Comparison of ENCODE assay signal across 8 cellular contexts in the genomic region with DNA sequence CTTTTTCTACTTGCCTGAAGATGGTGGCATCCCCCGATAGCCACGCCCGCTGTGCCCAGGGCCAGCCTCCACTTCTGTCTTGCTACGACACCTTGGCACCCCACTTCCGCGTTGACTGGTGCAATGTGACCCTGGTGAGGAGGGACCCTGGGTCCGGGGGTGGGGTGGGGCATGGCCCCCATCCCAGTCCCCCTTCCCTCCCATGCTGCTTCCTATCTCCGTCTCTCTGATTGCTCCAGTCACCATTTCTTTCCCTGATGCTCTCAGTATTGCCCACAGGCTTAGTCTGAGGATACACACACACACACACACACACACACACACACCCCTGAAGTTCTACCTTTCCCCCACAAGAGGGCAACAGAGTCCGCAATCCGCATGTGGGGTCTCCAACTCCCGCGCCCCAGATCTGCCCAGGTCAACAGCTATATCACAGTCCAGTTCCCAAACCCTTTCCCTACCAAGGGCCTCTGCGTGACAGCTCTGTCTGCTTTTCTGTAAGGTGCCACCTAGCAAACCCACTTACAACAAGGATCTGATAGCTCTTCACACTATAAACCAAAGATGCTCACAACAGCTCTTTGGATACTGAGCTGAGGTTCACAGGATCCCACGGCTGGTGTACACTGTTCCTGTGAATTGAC. TPM values are rescaled to one million over a fixed set of nuclear protein-coding genes. Genes with fewer than 3 reads are reported as not detected.
DNase-seq lines count a peak whose midpoint lies in the region; ATAC-seq and TF ChIP-seq lines count a peak whose summit lies in the region.

No MANE protein-coding gene starts in this region.

- peak; percentile 73 to 82 for ATAC-seq in activated naive CD4-positive, alpha-beta T cell treated with anti-CD3 and anti-CD28 coated beads, Interleukin-2, amount 50 U/mL, for 72 hours
- ATAC-seq in heart right ventricle (peak in 4 of 8 donors; percentile 1 to 30 (median 5)), GM21529 (IDR thresholded peaks at IDR 0.05; ENCODE audit: unreplicated experiment) (no peak), HG02642 (IDR thresholded peaks at IDR 0.05; ENCODE audit: poor library complexity, unreplicated experiment) (no peak)

- H3K27ac Mint-ChIP-seq in activated naive CD4-positive, alpha-beta T cell treated with anti-CD3 and anti-CD28 coated beads, Interleukin-2, amount 50 U/mL, for 72 hours = peak overlapping the region in 1 of 2 donors; percentile 79

- peak; percentile 38 for DNase-seq in DMS153 (lab: John Stamatoyannopoulos, UW)
- DNase-seq in KG1 (lab: John Stamatoyannopoulos, UW) = peak; percentile 53
- peak; percentile 81 to 95 for DNase-seq in SJSA1 (ENCODE audit: low read depth in 1 of 2, low spot score in 2 of 2)
- DNase-seq in activated naive CD4-positive, alpha-beta T cell treated with anti-CD3 and anti-CD28 coated beads, Interleukin-2, amount 50 U/mL, for 72 hours (ENCODE audit: low spot score in 2 of 2) = peak in 1 of 2 donors; percentile 54
- DNase-seq in heart right ventricle = peak; percentile 24 to 57

- H3K9ac ChIP-seq in skeletal muscle tissue (ENCODE audit: low read depth in 1 of 3, low read length in 3 of 3) = peak overlapping the region in 1 of 3 donors; percentile 100

- H3K4me1 ChIP-seq in SJSA1 (replicated peaks) (peaks cover 25% of the 10 kb centered on the region), heart right ventricle (peaks cover 5 to 83% (median 42%) of the 10 kb centered on the region in 9 donors), skeletal muscle tissue (ENCODE audit: control insufficient read depth in 3 of 3, insufficient read depth in 3 of 3, low read length in 3 of 3) (peaks cover 72 to 88% (median 85%) of the 10 kb centered on the region in 3 donors)

- TF ChIP-seq CTCF in heart right ventricle (IDR thresholded peaks at IDR 0.05) = peak; percentile 23 to 69 (median 57)

- H3K9me3 ChIP-seq in SJSA1 (replicated peaks) = peaks cover 3% of the 10 kb centered on the region; the same call in 1 of the 2 replicates
- no peaks in the 10 kb centered on the region for H3K9me3 ChIP-seq in heart right ventricle
- no peaks in the 10 kb centered on the region for H3K9me3 ChIP-seq in skeletal muscle tissue (ENCODE audit: control insufficient read depth in 3 of 3, low read length in 3 of 3)

- no peaks in the 10 kb centered on the region for H3K9me3 Mint-ChIP-seq in activated naive CD4-positive, alpha-beta T cell treated with anti-CD3 and anti-CD28 coated beads, Interleukin-2, amount 50 U/mL, for 72 hours

- H3K4me3 ChIP-seq in SJSA1 (no peak overlapping the region), heart right ventricle (no peak overlapping the region), skeletal muscle tissue (ENCODE audit: low read length in 3 of 3) (peak overlapping the region in 2 of 3 donors; percentile 22 to 27)

- intact Hi-C loops in heart right ventricle (cut with DNase I) = loop anchor here in 4 of 10 donors (2.0 to 10.0 kb wide), 4 partner anchors 30 to 126 kb away; no protein-coding TSS in a partner anchor

- no peak overlapping the region for H3K27ac ChIP-seq in SJSA1
- peak overlapping the region in 2 of 10 donors; percentile 35 to 94 for H3K27ac ChIP-seq in heart right ventricle
- H3K27ac ChIP-seq in skeletal muscle tissue (ENCODE audit: low read depth, low read length) = peak overlapping the region; percentile 31

- H3K36me3 Mint-ChIP-seq in activated naive CD4-positive, alpha-beta T cell treated with anti-CD3 and anti-CD28 coated beads, Interleukin-2, amount 50 U/mL, for 72 hours = no peaks in the 10 kb centered on the region

- H3K36me3 ChIP-seq in SJSA1 (0 out of 2 replicates have a peak, but pooled peaks cover 3% of the 10 kb centered on the region), heart right ventricle (peaks cover 0 to 16% (median 0%) of the 10 kb centered on the region in 9 donors), skeletal muscle tissue (ENCODE audit: control insufficient read depth in 3 of 3, insufficient read depth in 3 of 3, low read length in 3 of 3) (peaks cover 29 to 41% (median 39%) of the 10 kb centered on the region in 3 donors)

- 32 to 37% methylated on average over 14 of the region's 14 CpGs for WGBS in heart right ventricle, 2 donors

- no peaks in the 10 kb centered on the region for H3K27me3 ChIP-seq in SJSA1 (replicated peaks)
- H3K27me3 ChIP-seq in heart right ventricle = no peaks in the 10 kb centered on the region
- no peaks in the 10 kb centered on the region for H3K27me3 ChIP-seq in skeletal muscle tissue (ENCODE audit: control insufficient read depth in 3 of 3, insufficient read depth in 3 of 3, low read length in 3 of 3)

RNA-seq across cellular contexts. Expression of a gene that starts 3.4 kb away (rescaled TPM):
- 2.4 TPM in 1 of 2 replicates, not detected in the other for total RNA-seq in SJSA1 (2014; rRNA removed; shearing (Covaris generic))
- total RNA-seq in activated naive CD4-positive, alpha-beta T cell treated with anti-CD3 and anti-CD28 coated beads, Interleukin-2, amount 50 U/mL, for 72 hours = under 1 TPM; 0.31 to 0.41 TPM
- total RNA-seq in heart right ventricle = 100 to 1,000 TPM; 136 to 204 (median 158) TPM
- polyA plus RNA-seq in heart right ventricle = 100 to 1,000 TPM; 137 to 314 TPM
- 158 TPM for total RNA-seq in skeletal muscle tissue

RNA-seq across cellular contexts. Expression of a gene that starts 18.8 kb away (rescaled TPM):
- 69.4 and 70.1 TPM in 2 replicates for total RNA-seq in SJSA1 (2014; rRNA removed; shearing (Covaris generic))
- 100 to 1,000 TPM in 1 of 2 donors, 10 to 100 TPM in 1; 74.4 to 112 TPM for total RNA-seq in activated naive CD4-positive, alpha-beta T cell treated with anti-CD3 and anti-CD28 coated beads, Interleukin-2, amount 50 U/mL, for 72 hours
- total RNA-seq in heart right ventricle = 10 to 100 TPM; 17.3 to 45.4 (median 26.9) TPM
- polyA plus RNA-seq in heart right ventricle = 10 to 100 TPM; 22.4 to 42.7 TPM
- 19.3 TPM for total RNA-seq in skeletal muscle tissue

RNA-seq across cellular contexts. Expression of a gene that starts 32.2 kb away (rescaled TPM):
- total RNA-seq in SJSA1 (2014; rRNA removed; shearing (Covaris generic)) = 957 and 2,133 TPM in 2 replicates
- total RNA-seq in activated naive CD4-positive, alpha-beta T cell treated with anti-CD3 and anti-CD28 coated beads, Interleukin-2, amount 50 U/mL, for 72 hours = 1 to 10 TPM in 1 of 2 donors, under 1 TPM in 1; 0.48 to 3.0 TPM
- total RNA-seq in heart right ventricle (100 to 1,000 TPM in 1 of 10 donors, 10 to 100 TPM in 9; 31.7 to 455 (median 45.9) TPM), skeletal muscle tissue (3,450 TPM)
- 10 to 100 TPM; 30.2 to 81.5 TPM for polyA plus RNA-seq in heart right ventricle

RNA-seq across cellular contexts. Expression of a gene that starts 39.3 kb away (rescaled TPM):
- 0.11 TPM in 1 of 2 replicates, not detected in the other for total RNA-seq in SJSA1 (2014; rRNA removed; shearing (Covaris generic))
- 1 to 10 TPM; 1.3 to 4.4 TPM for total RNA-seq in activated naive CD4-positive, alpha-beta T cell treated with anti-CD3 and anti-CD28 coated beads, Interleukin-2, amount 50 U/mL, for 72 hours
- total RNA-seq in heart right ventricle (1 to 10 TPM; 1.5 to 3.8 (median 1.9) TPM), skeletal muscle tissue (1.0 TPM)
- 1 to 10 TPM; 1.9 to 3.8 TPM for polyA plus RNA-seq in heart right ventricle

Comparison
In these comparisons a context has a peak if more than half of its experiments do, and no peak if none do; other contexts are left out.
1. H3K4me3 ChIP-seq: peak in skeletal muscle tissue (2 of 3); none in SJSA1 (single experiment) and heart right ventricle (0 of 10).
2. ATAC-seq: peak in activated naive CD4-positive, alpha-beta T cell treated with anti-CD3 and anti-CD28 coated beads, Interleukin-2, amount 50 U/mL, for 72 hours (2 of 2); none in GM21529 (single experiment) and HG02642 (single experiment).
3. RNA of a gene that starts 3.4 kb away (total RNA-seq): 136 to 204 TPM in heart right ventricle and 158 TPM in skeletal muscle tissue (single experiment); 2.4 TPM in SJSA1 and 0.31 to 0.41 TPM in activated naive CD4-positive, alpha-beta T cell treated with anti-CD3 and anti-CD28 coated beads, Interleukin-2, amount 50 U/mL, for 72 hours; every median in the first group is over 10 times any median in the second.
4. RNA of a gene that starts 32.2 kb away (total RNA-seq): 3,450 TPM in skeletal muscle tissue (single experiment), 957 to 2,133 TPM in SJSA1 and 31.7 to 455 TPM in heart right ventricle; 0.48 to 3.0 TPM in activated naive CD4-positive, alpha-beta T cell treated with anti-CD3 and anti-CD28 coated beads, Interleukin-2, amount 50 U/mL, for 72 hours; every median in the first group is over 4 times any median in the second.